In genomic region chr3:46276497-46277099, GRCh38 we compare ENCODE assay signal across 8 cellular contexts. TPM values are rescaled to one million over a fixed set of nuclear protein-coding genes. Genes with fewer than 3 reads are reported as not detected.
DNase-seq lines count a peak whose midpoint lies in the region; ATAC-seq and TF ChIP-seq lines count a peak whose summit lies in the region.

No MANE protein-coding gene starts in this region.

- peak; percentile 38 to 50 for DNase-seq in Caco-2
- DNase-seq in HAP-1 (ENCODE audit: low spot score in 2 of 2): peak; percentile 7 to 60
- DNase-seq in SJCRH30: peak; percentile 5 to 37
- peak; percentile 87 for DNase-seq in activated naive CD4-positive, alpha-beta T cell treated with anti-CD3 and anti-CD28 coated beads for 36 hours
- peak; percentile 81 for DNase-seq in iPS-NIHi7 (ENCODE audit: extremely low spot score)
- peak; percentile 55 to 78 (median 64) for DNase-seq in stimulated activated CD4-positive, alpha-beta T cell treated with anti-CD3 and anti-CD28 coated beads, TNF-alpha, amount 100 ng/mL, for 24 hours (ENCODE audit: low read depth in 3 of 3)
- DNase-seq in cerebellar nuclear complex (lab: John Stamatoyannopoulos, UW): no peak

- H3K27me3 ChIP-seq in Caco-2 (replicated peaks; ENCODE audit: control insufficient read depth, insufficient read depth, low read length) (no peaks in the 10 kb centered on the region), HAP-1 (ENCODE audit: low read depth) (no peaks in the 10 kb centered on the region; the same call in 1 of the 2 replicates), SJCRH30 (no peaks in the 10 kb centered on the region)

- in situ Hi-C loops in HAP-1 (cut with MboI; ENCODE audit: low sequenced_read_pairs): no loop called here

- no peaks in the 10 kb centered on the region for H3K36me3 Mint-ChIP-seq in Caco-2 (ENCODE audit: insufficient read depth, unreplicated experiment)
- peaks cover 9% of the 10 kb centered on the region for H3K36me3 Mint-ChIP-seq in activated naive CD4-positive, alpha-beta T cell treated with anti-CD3 and anti-CD28 coated beads for 36 hours (ENCODE audit: low read depth)

- peak; percentile 44 to 55 for TF ChIP-seq CTCF in Caco-2 (IDR thresholded peaks at IDR 0.05; ENCODE audit: insufficient read depth in 1 of 2, low read depth in 1 of 2, low read length in 1 of 2, severe bottlenecking in 1 of 2, unreplicated experiment in 1 of 2)

- H3K36me3 ChIP-seq in Caco-2 (ENCODE audit: control insufficient read depth, insufficient read depth, low read length) (no peaks in the 10 kb centered on the region), HAP-1 (replicated peaks) (no peaks in the 10 kb centered on the region), SJCRH30 (no peaks in the 10 kb centered on the region)

- H3K4me3 ChIP-seq in Caco-2 (ENCODE audit: low read depth, low read length) (no peak overlapping the region), HAP-1 (no peak overlapping the region), SJCRH30 (no peak overlapping the region)

- CTCF ChIA-PET in Caco-2 (lab: Charles Lee): interaction anchor here (0.6 to 1.3 kb wide), 4 partner anchors 11 to 282 kb away, joined by 3 to 11 read pairs (median 4); partner anchors contain the start of gene CCR5
- CTCF ChIA-PET in activated naive CD4-positive, alpha-beta T cell treated with anti-CD3 and anti-CD28 coated beads for 36 hours (lab: Charles Lee): interaction anchor here (0.6 to 2.4 kb wide), 25 partner anchors 10 to 277 kb away, joined by 3 to 63 read pairs (median 4); partner anchors contain the start of gene CCR5

- no peaks in the 10 kb centered on the region for H3K4me1 ChIP-seq in Caco-2
- no peaks in the 10 kb centered on the region for H3K4me1 ChIP-seq in HAP-1
- H3K4me1 ChIP-seq in SJCRH30: no peaks in the 10 kb centered on the region

- H3K27ac ChIP-seq in SJCRH30: no peak overlapping the region

- H3K9me3 ChIP-seq in Caco-2: peaks cover 9% of the 10 kb centered on the region
- no peaks in the 10 kb centered on the region for H3K9me3 ChIP-seq in HAP-1
- H3K9me3 ChIP-seq in SJCRH30 (replicated peaks): no peaks in the 10 kb centered on the region

- H3K9me3 Mint-ChIP-seq in Caco-2 (ENCODE audit: unreplicated experiment): peaks cover 27% of the 10 kb centered on the region
- peaks cover 16% of the 10 kb centered on the region for H3K9me3 Mint-ChIP-seq in activated naive CD4-positive, alpha-beta T cell treated with anti-CD3 and anti-CD28 coated beads for 36 hours

- intact Hi-C loops in Caco-2 (cut with micrococcal nuclease; ENCODE audit: unreplicated experiment): loop anchor here (5.0 kb wide), 1 partner anchor 101 kb away; no protein-coding TSS in a partner anchor
- intact Hi-C loops in activated naive CD4-positive, alpha-beta T cell treated with anti-CD3 and anti-CD28 coated beads for 36 hours (cut with micrococcal nuclease): loop anchor here (1.0 kb wide), 2 partner anchors 92 to 96 kb away; no protein-coding TSS in a partner anchor

- POLR2A ChIA-PET in Caco-2 (lab: Charles Lee): no interaction called here

- no peak overlapping the region for H3K4me3 Mint-ChIP-seq in Caco-2 (ENCODE audit: unreplicated experiment)
- H3K4me3 Mint-ChIP-seq in activated naive CD4-positive, alpha-beta T cell treated with anti-CD3 and anti-CD28 coated beads for 36 hours: no peak overlapping the region

- ATAC-seq in GM18868 (IDR thresholded peaks at IDR 0.05; ENCODE audit: unreplicated experiment): no peak

- no peaks in the 10 kb centered on the region for H3K4me1 Mint-ChIP-seq in Caco-2 (ENCODE audit: low read depth, unreplicated experiment)
- H3K4me1 Mint-ChIP-seq in activated naive CD4-positive, alpha-beta T cell treated with anti-CD3 and anti-CD28 coated beads for 36 hours (ENCODE audit: low read depth): peaks cover 20% of the 10 kb centered on the region

- BruUV-seq in Caco-2 (replicated peaks; lab: Mats Ljungman, UMichigan): no TSS peak

- no peak overlapping the region for H3K27ac Mint-ChIP-seq in Caco-2 (ENCODE audit: unreplicated experiment)
- H3K27ac Mint-ChIP-seq in activated naive CD4-positive, alpha-beta T cell treated with anti-CD3 and anti-CD28 coated beads for 36 hours: no peak overlapping the region

- no peaks in the 10 kb centered on the region for H3K27me3 Mint-ChIP-seq in Caco-2 (ENCODE audit: insufficient read depth, unreplicated experiment)
- peaks cover 14% of the 10 kb centered on the region for H3K27me3 Mint-ChIP-seq in activated naive CD4-positive, alpha-beta T cell treated with anti-CD3 and anti-CD28 coated beads for 36 hours (ENCODE audit: low read depth)

RNA-seq across cellular contexts. Expression of gene CCR3, which starts 34.3 kb away (rescaled TPM):
- 0.64 and 0.65 TPM in 2 replicates for total RNA-seq in Caco-2 (2022)
- not detected in 2 replicates for total RNA-seq in SJCRH30 (2014; rRNA removed; shearing (Covaris generic))
- total RNA-seq in activated naive CD4-positive, alpha-beta T cell treated with anti-CD3 and anti-CD28 coated beads for 36 hours: not detected

Comparison
In these comparisons a context has a peak if more than half of its experiments do, and no peak if none do; other contexts are left out.
1. DNase-seq: peak in Caco-2 (2 of 2), HAP-1 (2 of 2), SJCRH30 (2 of 2), activated naive CD4-positive, alpha-beta T cell treated with anti-CD3 and anti-CD28 coated beads for 36 hours (single experiment), iPS-NIHi7 (single experiment) and stimulated activated CD4-positive, alpha-beta T cell treated with anti-CD3 and anti-CD28 coated beads, TNF-alpha, amount 100 ng/mL, for 24 hours (3 of 3); none in cerebellar nuclear complex (0 of 2).